In genomic region chr10:122376364-122376961, GRCh38 we compare ENCODE assay signal across 14 cellular contexts. TPM values are rescaled to one million over a fixed set of nuclear protein-coding genes. Genes with fewer than 3 reads are reported as not detected.
DNase-seq lines count a peak whose midpoint lies in the region; ATAC-seq, FAIRE-seq and TF ChIP-seq lines count a peak whose summit lies in the region.
"Had no signal": no experiment of that assay in that cellular context is flagged by ENCODE, and none has a peak within 500 bp of the region (broad histone marks: within the 10 kb centered on the region; RNA-seq: fewer than 3 reads in every experiment).

No MANE protein-coding gene starts in this region.

- H3K36me3 ChIP-seq in heart left ventricle (no peaks in the 10 kb centered on the region), RWPE2 (ENCODE audit: low read depth) (peaks cover 5% of the 10 kb centered on the region; the same call in 1 of the 2 replicates)

- no peak for TF ChIP-seq CTCF in heart left ventricle (IDR thresholded peaks at IDR 0.05)
- no peak for TF ChIP-seq CTCF in RWPE2 (IDR thresholded peaks at IDR 0.05; ENCODE audit: poor library complexity, severe bottlenecking)

- H3K27ac ChIP-seq in heart left ventricle, result peak overlapping the region in 7 of 12 donors; percentile 96 to 99 (median 98)
- H3K27ac ChIP-seq in RWPE2 (ENCODE audit: poor library complexity, severe bottlenecking), result peak overlapping the region; percentile 73
- H3K27ac ChIP-seq: SK-N-MC had no signal

- peaks cover 5 to 16% (median 16%) of the 10 kb centered on the region in 3 donors for H3K36me3 Mint-ChIP-seq in immature natural killer cell

- H3K4me3 Mint-ChIP-seq in immature natural killer cell, result peak overlapping the region; percentile 3 to 97 (median 41)
- H3K4me3 Mint-ChIP-seq in stimulated activated naive CD8-positive, alpha-beta T cell treated with anti-CD3 and anti-CD28 coated beads, Interleukin-15, amount 100 ng/mL, for 72 hours, result peak overlapping the region; percentile 48 to 96

- ATAC-seq in heart left ventricle (no peak), Right ventricle myocardium superior (ENCODE audit: poor library complexity) (no peak), RWPE2 (ENCODE audit: low read depth) (no peak), HG02571 (IDR thresholded peaks at IDR 0.05; ENCODE audit: unreplicated experiment) (no peak)
- no peak for ATAC-seq in stimulated activated naive CD8-positive, alpha-beta T cell treated with anti-CD3 and anti-CD28 coated beads, Interleukin-15, amount 100 ng/mL, for 72 hours
- ATAC-seq: gastroesophageal sphincter had no signal

- peaks cover 0 to 6% (median 0%) of the 10 kb centered on the region in 9 donors for H3K27me3 ChIP-seq in heart left ventricle
- H3K27me3 ChIP-seq in RWPE2 (ENCODE audit: insufficient read depth, poor library complexity, severe bottlenecking), result no peaks in the 10 kb centered on the region
- H3K27me3 ChIP-seq: gastroesophageal sphincter had no signal

- intact Hi-C loops in heart left ventricle (cut with DNase I), result loop anchor here in 2 of 10 donors (5.0 to 10.0 kb wide), 2 partner anchors 46 to 608 kb away; partner anchors contain the start of gene PSTK (in 1 of the 2)
- intact Hi-C loops in Right ventricle myocardium superior (cut with DNase I), result no loop called here

- DNase-seq in heart left ventricle (no peak), Right ventricle myocardium superior (no peak), RWPE2 (ENCODE audit: low spot score) (no peak), immature natural killer cell (no peak), GM12892 (ENCODE audit: insufficient read length) (no peak), NCI-H128 (lab: John Stamatoyannopoulos, UW; ENCODE audit: unreplicated experiment) (no peak)
- no peak for DNase-seq in stimulated activated naive CD8-positive, alpha-beta T cell treated with anti-CD3 and anti-CD28 coated beads, Interleukin-15, amount 100 ng/mL, for 72 hours
- DNase-seq: activated CD4-positive, alpha-beta T cell treated with anti-CD3 and anti-CD28 coated beads, Interleukin-2, amount 10 ng/mL, durations not matched to agents 7 days and 5 days; activated naive CD4-positive, alpha-beta T cell treated with anti-CD3 and anti-CD28 coated beads for 36 hours; NCI-H1092; NCI-H82 had no signal

- H3K4me3 ChIP-seq in heart left ventricle, result peak overlapping the region in 11 of 12 donors; percentile 6 to 94 (median 86)
- no peak overlapping the region for H3K4me3 ChIP-seq in RWPE2 (ENCODE audit: severe bottlenecking)

- no peaks in the 10 kb centered on the region for H3K9me3 ChIP-seq in heart left ventricle
- H3K9me3 ChIP-seq in RWPE2 (ENCODE audit: severe bottlenecking), result no peaks in the 10 kb centered on the region
- H3K9me3 ChIP-seq: gastroesophageal sphincter had no signal

- no peaks in the 10 kb centered on the region for H3K9me3 Mint-ChIP-seq in immature natural killer cell
- H3K9me3 Mint-ChIP-seq in stimulated activated naive CD8-positive, alpha-beta T cell treated with anti-CD3 and anti-CD28 coated beads, Interleukin-15, amount 100 ng/mL, for 72 hours, result peaks cover 6 to 16% of the 10 kb centered on the region in 2 donors

- peaks cover 54 to 73% of the 10 kb centered on the region in 2 donors for H3K4me1 Mint-ChIP-seq in immature natural killer cell
- H3K4me1 Mint-ChIP-seq in stimulated activated naive CD8-positive, alpha-beta T cell treated with anti-CD3 and anti-CD28 coated beads, Interleukin-15, amount 100 ng/mL, for 72 hours, result peaks cover 63% of the 10 kb centered on the region

- TF ChIP-seq POLR2A in heart left ventricle (IDR thresholded peaks at IDR 0.05) (no peak), GM12892 (IDR thresholded peaks at IDR 0.05; ENCODE audit: low read depth, low read length) (no peak)

- peaks cover 8 to 20% (median 9%) of the 10 kb centered on the region in 3 donors for H3K27me3 Mint-ChIP-seq in immature natural killer cell (ENCODE audit: low read depth in 3 of 3)
- peaks cover 10% of the 10 kb centered on the region for H3K27me3 Mint-ChIP-seq in stimulated activated naive CD8-positive, alpha-beta T cell treated with anti-CD3 and anti-CD28 coated beads, Interleukin-15, amount 100 ng/mL, for 72 hours

- H3K4me1 ChIP-seq in heart left ventricle, result peaks cover 0 to 70% (median 37%) of the 10 kb centered on the region in 12 donors
- peaks cover 21% of the 10 kb centered on the region for H3K4me1 ChIP-seq in RWPE2 (ENCODE audit: insufficient read depth, poor library complexity, severe bottlenecking)

- H3K27ac Mint-ChIP-seq in immature natural killer cell, result peak overlapping the region in 4 of 6 donors; percentile 17 to 98 (median 62)
- H3K27ac Mint-ChIP-seq in stimulated activated naive CD8-positive, alpha-beta T cell treated with anti-CD3 and anti-CD28 coated beads, Interleukin-15, amount 100 ng/mL, for 72 hours, result peak overlapping the region in 1 of 2 donors; percentile 78

- FAIRE-seq in GM12892 (lab: Jason Lieb, UNC), result no peak

- WGBS in heart left ventricle, 4 donors, result 46 to 52% (median 49%) methylated on average over 11 of the region's 11 CpGs

RNA-seq across cellular contexts. Expression of gene PLEKHA1, which starts 2.0 kb away (rescaled TPM):
- total RNA-seq in heart left ventricle (10 to 100 TPM; 32.3 to 70.6 (median 44.7) TPM), Right ventricle myocardium superior (74.4 TPM)
- polyA plus RNA-seq in heart left ventricle (10 to 100 TPM; 14.1 to 38.5 TPM), immature natural killer cell (100 to 1,000 TPM; 134 to 142 (median 140) TPM)
- polyA plus RNA-seq in GM12892 (2012; ENCODE audit: missing spikeins), result 5.2 TPM
